ENCODE assay signal across 9 cellular contexts in the genomic region with DNA sequence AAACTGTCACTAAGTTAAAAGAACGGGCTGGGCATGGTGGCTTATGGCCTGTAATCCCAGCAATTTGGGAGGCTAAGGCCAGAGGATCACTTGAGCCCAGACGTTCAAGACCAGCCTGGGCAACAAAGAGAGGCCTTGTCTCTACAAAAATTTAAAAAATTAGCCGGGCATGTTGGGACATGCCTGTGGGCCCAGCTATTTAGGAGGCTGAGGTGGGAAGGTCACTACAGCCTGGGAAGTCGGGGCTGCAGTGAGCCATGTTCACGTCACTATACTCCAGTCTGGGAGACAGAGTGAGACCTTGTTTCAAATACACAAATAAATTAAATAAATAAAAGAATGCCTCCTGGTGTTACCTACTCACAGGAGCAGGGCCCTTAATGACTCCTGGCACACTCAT.
DNase-seq lines count a peak whose midpoint lies in the region; ATAC-seq and TF ChIP-seq lines count a peak whose summit lies in the region.
"Had no signal": no experiment of that assay in that cellular context is flagged by ENCODE, and none has a peak within 500 bp of the region (broad histone marks: within the 10 kb centered on the region; RNA-seq: fewer than 3 reads in every experiment).

No MANE protein-coding gene starts in this region.

- no peak overlapping the region for H3K4me3 Mint-ChIP-seq in T-cell

- H3K27me3 Mint-ChIP-seq in T-cell = peaks cover 3 to 4% of the 10 kb centered on the region in 2 donors

- H3K36me3 Mint-ChIP-seq in T-cell = no peaks in the 10 kb centered on the region

- H3K27me3 ChIP-seq in lower lobe of right lung (ENCODE audit: low read depth) (no peaks in the 10 kb centered on the region), testis (no peaks in the 10 kb centered on the region)

- no peaks in the 10 kb centered on the region for H3K4me1 Mint-ChIP-seq in T-cell

- CTCF ChIA-PET in T-cell (lab: Charles Lee) = no interaction called here

- H3K9me3 Mint-ChIP-seq in T-cell = peaks cover 0 to 3% (median 0%) of the 10 kb centered on the region in 3 donors

- H3K36me3 ChIP-seq in lower lobe of right lung = no peaks in the 10 kb centered on the region
- H3K36me3 ChIP-seq in testis (ENCODE audit: low read depth, missing control alignments) = no peaks in the 10 kb centered on the region

- ATAC-seq in lower lobe of right lung = no peak
- no peak for ATAC-seq in T-cell (replicated peaks in 1 of 4)
- ATAC-seq in GM18519 (IDR thresholded peaks at IDR 0.05; ENCODE audit: low FRiP score, unreplicated experiment) = no peak

- DNase-seq in NCI-H69 (lab: John Stamatoyannopoulos, UW) (peak; percentile 65), cardiac fibroblast (ENCODE audit: low read depth in 2 of 2) (peak; percentile 29 to 37), lower lobe of right lung (no peak), testis (no peak), nucleus accumbens (lab: John Stamatoyannopoulos, UW) (no peak), midbrain (lab: John Stamatoyannopoulos, UW) (no peak), T-cell (no peak)
- DNase-seq: NCI-H2081 treated with DMSO at 0.1 percent for 48 hours had no signal

- no peaks in the 10 kb centered on the region for H3K9me3 ChIP-seq in lower lobe of right lung
- H3K9me3 ChIP-seq in testis = no peaks in the 10 kb centered on the region

- H3K27ac ChIP-seq in lower lobe of right lung = peak overlapping the region; percentile 82
- peak overlapping the region; percentile 18 to 80 for H3K27ac ChIP-seq in testis

- H3K4me3 ChIP-seq in cardiac fibroblast (replicated peaks in 1 of 2; ENCODE audit: low read depth in 2 of 2, low read length in 2 of 2) (no peak overlapping the region), lower lobe of right lung (no peak overlapping the region), testis (no peak overlapping the region)

- no peak overlapping the region for H3K27ac Mint-ChIP-seq in T-cell

- POLR2A ChIA-PET in T-cell (lab: Charles Lee) = no interaction called here

- peaks cover 50% of the 10 kb centered on the region for H3K4me1 ChIP-seq in lower lobe of right lung
- H3K4me1 ChIP-seq in testis = peaks cover 22% of the 10 kb centered on the region

- TF ChIP-seq CTCF in cardiac fibroblast (IDR thresholded peaks at IDR 0.05; ENCODE audit: low read depth, low read length) (no peak), lower lobe of right lung (IDR thresholded peaks at IDR 0.05) (no peak), testis (IDR thresholded peaks at IDR 0.05) (no peak)

- intact Hi-C loops in lower lobe of right lung (cut with DNase I) = no loop called here
- intact Hi-C loops in testis (cut with DNase I; ENCODE audit: low total_unique reads) = no loop called here

- no peak for TF ChIP-seq POLR2A in testis (IDR thresholded peaks at IDR 0.05)

- 60 to 61% methylated on average over 5 of the region's 5 CpGs for WGBS in testis, 2 donors

Comparison
In these comparisons a context has a peak if more than half of its experiments do, and no peak if none do; other contexts are left out.
1. DNase-seq: peak in NCI-H69 (single experiment) and cardiac fibroblast (2 of 2); none in lower lobe of right lung (single experiment), testis (single experiment), nucleus accumbens (0 of 56), midbrain (single experiment) and T-cell (0 of 34).